In the genomic region with DNA sequence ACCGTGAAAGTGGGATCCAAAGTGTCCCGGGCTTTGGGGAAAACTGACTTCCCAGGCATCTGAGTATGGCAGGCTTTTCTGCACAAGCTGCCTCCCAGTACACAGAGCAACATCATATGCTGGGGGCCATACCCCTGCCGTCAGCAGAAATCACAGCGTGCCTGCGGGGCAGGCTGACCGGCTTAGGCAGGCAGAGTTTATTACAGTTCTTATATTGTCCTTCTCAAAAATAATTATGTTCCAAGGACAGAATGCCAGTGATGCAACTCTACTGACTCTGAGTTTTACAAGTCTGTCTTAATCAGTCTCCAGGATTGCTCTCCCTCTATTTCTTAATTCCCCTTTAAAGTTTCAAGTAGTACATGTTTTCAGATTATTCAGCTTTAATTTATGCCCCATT, we compare ENCODE assay signal across 12 cellular contexts. TPM values are rescaled to one million over a fixed set of nuclear protein-coding genes. Genes with fewer than 3 reads are reported as not detected.
DNase-seq lines count a peak whose midpoint lies in the region; ATAC-seq lines count a peak whose summit lies in the region.
"Had no signal": no experiment of that assay in that cellular context is flagged by ENCODE, and none has a peak within 500 bp of the region (broad histone marks: within the 10 kb centered on the region; RNA-seq: fewer than 3 reads in every experiment).

No MANE protein-coding gene starts in this region.

- H3K4me1 Mint-ChIP-seq in activated naive CD8-positive, alpha-beta T cell treated with anti-CD3 and anti-CD28 coated beads, Interleukin-2, amount 50 U/mL, for 24 hours: peaks cover 37% of the 10 kb centered on the region

- no peaks in the 10 kb centered on the region for H3K27me3 Mint-ChIP-seq in activated naive CD8-positive, alpha-beta T cell treated with anti-CD3 and anti-CD28 coated beads, Interleukin-2, amount 50 U/mL, for 24 hours

- H3K9me3 Mint-ChIP-seq in activated naive CD8-positive, alpha-beta T cell treated with anti-CD3 and anti-CD28 coated beads, Interleukin-2, amount 50 U/mL, for 24 hours: no peaks in the 10 kb centered on the region

- no peak for ATAC-seq in activated naive CD8-positive, alpha-beta T cell treated with anti-CD3 and anti-CD28 coated beads, Interleukin-2, amount 50 U/mL, for 24 hours
- ATAC-seq in GM18498 (IDR thresholded peaks at IDR 0.05; ENCODE audit: unreplicated experiment): no peak
- ATAC-seq in HG03460 (IDR thresholded peaks at IDR 0.05; ENCODE audit: unreplicated experiment): no peak

- DNase-seq in AG20443 (ENCODE audit: low spot score) (peak; percentile 44), M059J (ENCODE audit: low read depth) (peak; percentile 9), islet precursor cell (peak; percentile 47), NCI-H2196 (lab: John Stamatoyannopoulos, UW; ENCODE audit: unreplicated experiment) (no peak), NCI-H1417 (lab: John Stamatoyannopoulos, UW) (no peak)
- DNase-seq in activated naive CD8-positive, alpha-beta T cell treated with anti-CD3 and anti-CD28 coated beads, Interleukin-2, amount 50 U/mL, for 24 hours: no peak
- DNase-seq: esophagus squamous epithelium, NCI-H524 treated with DMSO at 0.1 percent for 48 hours had no signal

- peak overlapping the region; percentile 79 for H3K27ac Mint-ChIP-seq in activated naive CD8-positive, alpha-beta T cell treated with anti-CD3 and anti-CD28 coated beads, Interleukin-2, amount 50 U/mL, for 24 hours
- H3K27ac Mint-ChIP-seq: IgD-negative memory B cell had no signal

- no peak overlapping the region for H3K4me3 Mint-ChIP-seq in activated naive CD8-positive, alpha-beta T cell treated with anti-CD3 and anti-CD28 coated beads, Interleukin-2, amount 50 U/mL, for 24 hours
- H3K4me3 Mint-ChIP-seq: IgD-negative memory B cell had no signal

- no peaks in the 10 kb centered on the region for H3K36me3 Mint-ChIP-seq in activated naive CD8-positive, alpha-beta T cell treated with anti-CD3 and anti-CD28 coated beads, Interleukin-2, amount 50 U/mL, for 24 hours (ENCODE audit: low read depth)
- H3K36me3 Mint-ChIP-seq: IgD-negative memory B cell had no signal

RNA-seq across cellular contexts. Expression of a gene that starts 37.0 kb away (rescaled TPM):
- not detected in 2 replicates for total RNA-seq in M059J (2014; rRNA removed; shearing (Covaris generic))
- total RNA-seq: lung microvascular endothelial cell had no signal

Comparison
In these comparisons a context has a peak if more than half of its experiments do, and no peak if none do; other contexts are left out.
1. DNase-seq: peak in AG20443 (single experiment), M059J (single experiment) and islet precursor cell (single experiment); none in activated naive CD8-positive, alpha-beta T cell treated with anti-CD3 and anti-CD28 coated beads, Interleukin-2, amount 50 U/mL, for 24 hours (single experiment), NCI-H2196 (single experiment) and NCI-H1417 (0 of 3).